10 cellular contexts compared by ENCODE assay signal in the genomic region with DNA sequence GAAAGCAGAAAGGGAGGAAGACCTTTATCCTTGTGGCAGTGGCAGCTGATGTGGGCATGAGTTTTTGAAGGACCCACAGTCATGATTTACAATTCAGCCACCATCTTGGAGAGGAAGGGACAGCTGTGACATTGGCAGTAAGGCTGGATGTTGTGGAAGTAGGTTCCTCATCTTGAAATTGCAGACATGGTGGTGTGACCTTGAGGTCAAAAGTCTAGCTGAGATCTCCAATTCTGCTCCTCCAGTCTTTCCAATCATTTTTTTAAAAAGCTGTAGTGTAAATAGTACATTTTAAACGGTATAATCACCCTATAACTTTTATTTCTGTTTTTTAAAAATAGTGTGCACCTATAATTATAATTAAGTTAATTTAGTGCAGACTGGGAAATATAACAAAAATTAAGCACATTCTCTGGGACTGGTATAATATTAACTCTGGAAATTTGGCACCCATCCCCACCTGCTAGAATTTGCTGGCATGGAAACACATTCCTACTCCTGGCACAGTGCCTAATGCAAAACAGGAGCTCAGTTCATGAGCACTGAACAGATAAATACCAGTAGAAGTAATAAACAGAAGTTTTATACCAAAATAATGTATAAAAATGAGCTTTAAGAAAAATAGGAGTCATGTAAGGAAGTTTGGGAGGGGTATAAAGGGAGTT. TPM values are rescaled to one million over a fixed set of nuclear protein-coding genes. Genes with fewer than 3 reads are reported as not detected.
A peak's percentile ranks its signal among the peaks of the same experiment; 100 is the strongest.
DNase-seq lines count a peak whose midpoint lies in the region; ATAC-seq and TF ChIP-seq lines count a peak whose summit lies in the region.
"Had no signal": no experiment of that assay in that cellular context is flagged by ENCODE, and none has a peak within 500 bp of the region (broad histone marks: within the 10 kb centered on the region; RNA-seq: fewer than 3 reads in every experiment).

No MANE protein-coding gene starts in this region.

- H3K4me1 Mint-ChIP-seq in naive thymus-derived CD4-positive, alpha-beta T cell: no peaks in the 10 kb centered on the region
- H3K4me1 Mint-ChIP-seq in immature natural killer cell: no peaks in the 10 kb centered on the region

- intact Hi-C loops in naive thymus-derived CD4-positive, alpha-beta T cell (cut with micrococcal nuclease): no loop called here

- no peak for TF ChIP-seq CTCF in cardiac fibroblast (IDR thresholded peaks at IDR 0.05; ENCODE audit: low read depth, low read length)

- no peak for ATAC-seq in naive thymus-derived CD4-positive, alpha-beta T cell

- no peak overlapping the region for H4K91ac ChIP-seq in mesenchymal stem cell (ENCODE audit: low read length)

- H3K4me1 ChIP-seq in mesenchymal stem cell (ENCODE audit: control insufficient read depth, insufficient read depth, low read depth, low read length): peaks cover 4% of the 10 kb centered on the region
- H3K4me1 ChIP-seq in naive thymus-derived CD4-positive, alpha-beta T cell (ENCODE audit: control insufficient read depth in 2 of 2, insufficient read depth in 2 of 2, low read length in 2 of 2): no peaks in the 10 kb centered on the region

- peak overlapping the region; percentile 51 for H3K27ac ChIP-seq in mesenchymal stem cell (ENCODE audit: low read length, poor library complexity, severe bottlenecking)
- no peak overlapping the region for H3K27ac ChIP-seq in naive thymus-derived CD4-positive, alpha-beta T cell (ENCODE audit: low read depth, low read length)

- H3K4ac ChIP-seq in mesenchymal stem cell (ENCODE audit: low read depth in 1 of 2, low read length in 2 of 2): no peak overlapping the region

- CTCF ChIA-PET in naive thymus-derived CD4-positive, alpha-beta T cell (lab: Charles Lee): no interaction called here

- DNase-seq in EH (ENCODE audit: low read depth): peak; percentile 46
- peak; percentile 36 for DNase-seq in NCI-H1105 treated with DMSO at 0.1 percent for 48 hours (lab: John Stamatoyannopoulos, UW)
- DNase-seq in cardiac fibroblast (ENCODE audit: low read depth in 2 of 2): peak; percentile 48 to 74
- DNase-seq in mesenchymal stem cell: no peak
- DNase-seq in naive thymus-derived CD4-positive, alpha-beta T cell: no peak
- DNase-seq in amniotic stem cell (lab: John Stamatoyannopoulos, UW): no peak
- no peak for DNase-seq in immature natural killer cell
- DNase-seq in foreskin melanocyte: no peak
- DNase-seq: activated T-cell treated with anti-CD3 and anti-CD28 coated beads for 4 hours had no signal

- H3K27ac Mint-ChIP-seq in naive thymus-derived CD4-positive, alpha-beta T cell: no peak overlapping the region
- no peak overlapping the region for H3K27ac Mint-ChIP-seq in immature natural killer cell

- H4K8ac ChIP-seq in mesenchymal stem cell (ENCODE audit: low read length): no peak overlapping the region

- no peak overlapping the region for H3K23ac ChIP-seq in mesenchymal stem cell (ENCODE audit: low read length in 2 of 2)

- no peak overlapping the region for H2BK15ac ChIP-seq in mesenchymal stem cell (ENCODE audit: low read depth, poor library complexity, severe bottlenecking)

- peaks cover 0 to 20% (median 5%) of the 10 kb centered on the region in 5 donors for H3K36me3 Mint-ChIP-seq in naive thymus-derived CD4-positive, alpha-beta T cell
- H3K36me3 Mint-ChIP-seq in immature natural killer cell: no peaks in the 10 kb centered on the region

- H2BK5ac ChIP-seq in mesenchymal stem cell (ENCODE audit: low read depth, low read length, poor library complexity, severe bottlenecking): no peak overlapping the region

- H3K4me3 Mint-ChIP-seq in naive thymus-derived CD4-positive, alpha-beta T cell: no peak overlapping the region
- H3K4me3 Mint-ChIP-seq in immature natural killer cell: no peak overlapping the region

- no peak overlapping the region for H3K4me3 ChIP-seq in cardiac fibroblast (replicated peaks in 1 of 2; ENCODE audit: low read depth in 2 of 2, low read length in 2 of 2)
- H3K4me3 ChIP-seq in mesenchymal stem cell (ENCODE audit: insufficient read depth in 1 of 2, low read depth in 1 of 2, low read length in 2 of 2): no peak overlapping the region
- H3K4me3 ChIP-seq in naive thymus-derived CD4-positive, alpha-beta T cell (ENCODE audit: low read length): no peak overlapping the region

- WGBS in mesenchymal stem cell: no CpG with 5 or more reads among the region's 1 CpG

- H2BK120ac ChIP-seq in mesenchymal stem cell (ENCODE audit: low read depth, low read length): no peak overlapping the region

- H3K36me3 ChIP-seq in mesenchymal stem cell (ENCODE audit: control insufficient read depth in 1 of 2, insufficient read depth in 2 of 2, low read depth in 1 of 2, low read length in 2 of 2): no peaks in the 10 kb centered on the region
- H3K36me3 ChIP-seq in naive thymus-derived CD4-positive, alpha-beta T cell (ENCODE audit: control insufficient read depth in 2 of 3, insufficient read depth in 3 of 3, low read length in 3 of 3): no peaks in the 10 kb centered on the region

- H3K79me1 ChIP-seq in mesenchymal stem cell (replicated peaks; ENCODE audit: low read length, poor library complexity, severe bottlenecking): no peaks in the 10 kb centered on the region

- POLR2A ChIA-PET in naive thymus-derived CD4-positive, alpha-beta T cell (lab: Charles Lee): no interaction called here

- no peaks in the 10 kb centered on the region for H3K27me3 ChIP-seq in mesenchymal stem cell (ENCODE audit: control insufficient read depth in 1 of 2, insufficient read depth in 1 of 2, low read length in 2 of 2)
- H3K27me3 ChIP-seq in naive thymus-derived CD4-positive, alpha-beta T cell (ENCODE audit: control insufficient read depth in 2 of 2, insufficient read depth in 2 of 2, low read length in 2 of 2): no peaks in the 10 kb centered on the region

- no peak overlapping the region for H2AFZ ChIP-seq in mesenchymal stem cell (ENCODE audit: low read depth, low read length)

- no peak overlapping the region for H3K4me2 ChIP-seq in mesenchymal stem cell (ENCODE audit: low read length, poor library complexity, severe bottlenecking)

- no peak overlapping the region for H3K9ac ChIP-seq in mesenchymal stem cell (ENCODE audit: low read length)

- peaks cover 0 to 27% (median 11%) of the 10 kb centered on the region in 5 donors for H3K27me3 Mint-ChIP-seq in naive thymus-derived CD4-positive, alpha-beta T cell
- peaks cover 2 to 7% (median 2%) of the 10 kb centered on the region in 3 donors for H3K27me3 Mint-ChIP-seq in immature natural killer cell (ENCODE audit: low read depth in 3 of 3)

- H3K9me3 Mint-ChIP-seq in naive thymus-derived CD4-positive, alpha-beta T cell: peaks cover 10 to 42% (median 22%) of the 10 kb centered on the region in 11 donors
- H3K9me3 Mint-ChIP-seq in immature natural killer cell: peaks cover 2 to 15% (median 9%) of the 10 kb centered on the region in 6 donors

- peaks cover 21% of the 10 kb centered on the region for H3K9me3 ChIP-seq in mesenchymal stem cell (ENCODE audit: control insufficient read depth, low read length)
- H3K9me3 ChIP-seq in naive thymus-derived CD4-positive, alpha-beta T cell (ENCODE audit: control insufficient read depth in 2 of 3, low read length in 3 of 3): peaks cover 0 to 22% (median 0%) of the 10 kb centered on the region in 3 experiments

- H3K18ac ChIP-seq in mesenchymal stem cell (ENCODE audit: low read depth in 1 of 2, low read length in 2 of 2): no peak overlapping the region

- H3K14ac ChIP-seq in mesenchymal stem cell (ENCODE audit: low read length in 2 of 2): no peak overlapping the region

- H2AK5ac ChIP-seq in mesenchymal stem cell (ENCODE audit: low read length, severe bottlenecking): no peak overlapping the region

- no peak overlapping the region for H2BK12ac ChIP-seq in mesenchymal stem cell (ENCODE audit: low read length in 2 of 2)

RNA-seq across cellular contexts. Expression of a gene that starts 23.8 kb away (rescaled TPM):
- polyA plus RNA-seq in mesenchymal stem cell (2013, experiment 1 of 2): 28.2 TPM
- 26.0 TPM for polyA plus RNA-seq in mesenchymal stem cell (2013, experiment 2 of 2)
- 1 to 10 TPM in 1 of 5 experiments, under 1 TPM in 1, not detected in 3; 0.56 to 1.4 TPM for total RNA-seq in naive thymus-derived CD4-positive, alpha-beta T cell
- not detected for polyA plus RNA-seq in naive thymus-derived CD4-positive, alpha-beta T cell
- polyA plus RNA-seq in immature natural killer cell: under 1 TPM in 1 of 3 donors, not detected in 2; 0.04 TPM
- total RNA-seq: OCI-LY7 had no signal

Comparison
In these comparisons a context has a peak if more than half of its experiments do, and no peak if none do; other contexts are left out.
1. DNase-seq: peak in EH (single experiment), NCI-H1105 treated with DMSO at 0.1 percent for 48 hours (single experiment) and cardiac fibroblast (2 of 2); none in mesenchymal stem cell (single experiment), naive thymus-derived CD4-positive, alpha-beta T cell (0 of 9), amniotic stem cell (single experiment), immature natural killer cell (0 of 3) and foreskin melanocyte (single experiment).